Comparison of ENCODE assay signal across 8 cellular contexts in the genomic region with DNA sequence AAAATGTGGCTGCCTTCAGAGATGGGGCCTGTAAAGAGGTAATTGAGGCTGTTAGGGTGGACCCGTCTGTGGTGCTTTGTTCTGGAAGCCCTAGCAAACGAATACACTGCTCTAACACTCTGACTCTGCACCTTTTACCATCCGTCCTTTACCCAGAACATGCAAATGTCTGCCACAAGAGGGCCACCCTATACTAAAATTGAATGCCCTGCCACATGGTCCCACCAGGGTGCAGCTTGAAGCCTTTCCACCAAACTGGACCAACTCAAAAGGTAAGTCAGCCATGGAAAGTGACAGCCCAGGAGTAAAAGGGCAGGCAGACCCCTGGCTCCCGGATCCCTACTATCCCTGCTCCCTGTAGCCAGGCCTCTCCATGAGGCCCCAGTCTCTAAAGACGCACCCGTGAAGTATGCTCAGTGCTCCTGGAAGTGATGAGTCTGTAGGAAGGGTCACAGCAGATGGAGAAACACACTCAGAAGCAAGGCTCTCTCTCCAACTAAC.
DNase-seq lines count a peak whose midpoint lies in the region; ATAC-seq and TF ChIP-seq lines count a peak whose summit lies in the region.

No MANE protein-coding gene starts in this region.

- ATAC-seq in GM18867 (IDR thresholded peaks at IDR 0.05; ENCODE audit: unreplicated experiment): peak; percentile 90
- ATAC-seq in HG03139 (IDR thresholded peaks at IDR 0.05; ENCODE audit: unreplicated experiment): peak; percentile 82

- DNase-seq in AG09319 (ENCODE audit: extremely low read depth, low read depth) (no peak), NCI-H2227 treated with DMSO at 0.1 percent for 48 hours (lab: John Stamatoyannopoulos, UW) (peak; percentile 72), cardiac fibroblast (ENCODE audit: low read depth in 2 of 2) (peak; percentile 85 to 86), left kidney (ENCODE audit: low read depth, low spot score) (peak; percentile 93)
- DNase-seq in stimulated activated CD4-positive, alpha-beta T cell treated with anti-CD3 and anti-CD28 coated beads, Interleukin-4, amount 100 ng/mL, for 48 hours (ENCODE audit: low read depth in 2 of 2): peak; percentile 32 to 57

- peak; percentile 92 for TF ChIP-seq CTCF in AG09319 (IDR thresholded peaks at IDR 0.05; ENCODE audit: low read depth, low read length)
- TF ChIP-seq CTCF in WI38 (IDR thresholded peaks at IDR 0.05; ENCODE audit: low read depth, low read length): peak; percentile 91
- peak; percentile 96 for TF ChIP-seq CTCF in cardiac fibroblast (IDR thresholded peaks at IDR 0.05; ENCODE audit: low read depth, low read length)

- H3K4me3 ChIP-seq in WI38 (ENCODE audit: low read depth, low read length) (no peak overlapping the region), cardiac fibroblast (replicated peaks in 1 of 2; ENCODE audit: low read depth in 2 of 2, low read length in 2 of 2) (no peak overlapping the region)
